8 cellular contexts compared by ENCODE assay signal in genomic region chr10:114173680-114174461, GRCh38. TPM values are rescaled to one million over a fixed set of nuclear protein-coding genes. Genes with fewer than 3 reads are reported as not detected.
DNase-seq lines count a peak whose midpoint lies in the region; ATAC-seq, FAIRE-seq and TF ChIP-seq lines count a peak whose summit lies in the region.

CCDC186 (minus strand) TSS chr10:114174203; CDS start chr10:114163268, 10,935 bp downstream.

- CTCF ChIA-PET in T-cell (lab: Charles Lee), result interaction anchor here in 1 of 2 donors (1.2 to 1.6 kb wide), 3 partner anchors 9 to 368 kb away, joined by 3 to 6 read pairs (median 3); no protein-coding TSS in a partner anchor

- H3K27me3 ChIP-seq in adrenal gland (no peaks in the 10 kb centered on the region), transverse colon (no peaks in the 10 kb centered on the region)

- H3K36me3 ChIP-seq in adrenal gland (replicated peaks in 1 of 2) (no peaks in the 10 kb centered on the region), transverse colon (no peaks in the 10 kb centered on the region)

- ATAC-seq in HG02763 (IDR thresholded peaks at IDR 0.05; ENCODE audit: unreplicated experiment) (peak; percentile 99), T-cell (replicated peaks in 1 of 4) (peak; percentile 97 to 99 (median 98))

- FAIRE-seq in GM12892 (lab: Jason Lieb, UNC), result peak; percentile 99

- H3K27ac ChIP-seq in adrenal gland (peak within 1 kb of the TSS; percentile 64 to 90 (median 88)), transverse colon (peak within 1 kb of the TSS; percentile 89 to 96 (median 95))

- H3K4me1 ChIP-seq in adrenal gland (replicated peaks in 1 of 2) (peaks cover 0 to 16% of the 10 kb centered on the region in 2 donors), transverse colon (peaks cover 0 to 39% (median 21%) of the 10 kb centered on the region in 4 donors)

- H3K27me3 Mint-ChIP-seq in T-cell, result no peaks in the 10 kb centered on the region

- in situ Hi-C loops in transverse colon (cut with MboI; ENCODE audit: low pct_ligation_motif_present in 1 of 4, low pct_unique_long_range_greater_than_20kb in 1 of 4, low sequenced_read_pairs in 3 of 4), result no loop called here

- peak within 1 kb of the TSS; percentile 53 to 88 (median 74) for H3K4me3 ChIP-seq in adrenal gland
- H3K4me3 ChIP-seq in transverse colon, result peak within 1 kb of the TSS; percentile 71 to 96 (median 86)

- DNase-seq in GM12892 (ENCODE audit: insufficient read length) (peak; percentile 87), NCI-H1417 (lab: John Stamatoyannopoulos, UW) (peak; percentile 91 to 94 (median 93)), T-cell (peak; percentile 92 to 99 (median 98)), adrenal gland (peak; percentile 95 to 99 (median 98)), cardiac septum (ENCODE audit: low spot score) (peak; percentile 98), pons (ENCODE audit: low spot score) (peak; percentile 86), transverse colon (peak; percentile 99)

- intact Hi-C loops in adrenal gland (cut with DNase I) (no loop called here), cardiac septum (cut with DNase I) (loop anchor here (5.0 kb wide), 1 partner anchor 98 kb away; no protein-coding TSS in a partner anchor), transverse colon (cut with DNase I; ENCODE audit: low total_unique reads) (no loop called here)

- H3K4me3 Mint-ChIP-seq in T-cell, result peak within 1 kb of the TSS; percentile 99

- peaks cover 33 to 48% (median 47%) of the 10 kb centered on the region in 3 donors for H3K4me1 Mint-ChIP-seq in T-cell

- TF ChIP-seq EP300 in transverse colon (IDR thresholded peaks at IDR 0.05; ENCODE audit: low read depth), result no peak

- TF ChIP-seq POLR2A in GM12892 (IDR thresholded peaks at IDR 0.05; ENCODE audit: low read depth, low read length) (peak; percentile 79; the same call in 1 of the 2 replicates), adrenal gland (IDR thresholded peaks at IDR 0.05) (peak; percentile 72 to 91), transverse colon (IDR thresholded peaks at IDR 0.05) (peak; percentile 87)

- WGBS in adrenal gland, 4 donors, result 0 to 1% (median 1%) methylated on average over 13 to 58 of the region's 58 CpGs
- WGBS in transverse colon (ENCODE audit: low coverage in 1 of 2), 2 donors, result 0% methylated on average over 38 of the region's 58 CpGs; no CpG with 5 or more reads in 1 of the 2 donors

- peaks cover 0 to under 1% (median 0%) of the 10 kb centered on the region in 3 donors for H3K9me3 Mint-ChIP-seq in T-cell

- TF ChIP-seq CTCF in adrenal gland (IDR thresholded peaks at IDR 0.05) (no peak), transverse colon (IDR thresholded peaks at IDR 0.05) (no peak)

- POLR2A ChIA-PET in T-cell (lab: Charles Lee), result interaction anchor here (0.5 to 0.8 kb wide), 7 partner anchors 8 to 1734 kb away, joined by 3 to 5 read pairs (median 4); no protein-coding TSS in a partner anchor

- H3K27ac Mint-ChIP-seq in T-cell, result peak within 1 kb of the TSS; percentile 90 to 96

- H3K9me3 ChIP-seq in adrenal gland (replicated peaks in 1 of 3) (no peaks in the 10 kb centered on the region), transverse colon (no peaks in the 10 kb centered on the region)

- peaks cover 10% of the 10 kb centered on the region for H3K36me3 Mint-ChIP-seq in T-cell

RNA-seq across cellular contexts. Expression of gene CCDC186, which starts in this region (rescaled TPM):
- 7.3 TPM for polyA plus RNA-seq in GM12892 (2012; ENCODE audit: missing spikeins)
- total RNA-seq in T-cell (10 to 100 TPM; 25.2 to 46.7 (median 27.0) TPM), adrenal gland (10 to 100 TPM in 6 of 8 donors, 1 to 10 TPM in 2; 6.4 to 20.1 (median 17.4) TPM), cardiac septum (19.5 TPM), transverse colon (100 to 1,000 TPM in 1 of 4 donors, 10 to 100 TPM in 3; 18.7 to 194 (median 47.5) TPM)
- 10 to 100 TPM in 1 of 3 donors, 1 to 10 TPM in 2; 1.9 to 16.4 (median 4.5) TPM for polyA plus RNA-seq in adrenal gland

Comparison
In these comparisons a context has a peak if more than half of its experiments do, and no peak if none do; other contexts are left out.
1. Peak in every context shown above with its lines: DNase-seq, ATAC-seq, H3K4me3 ChIP-seq and H3K27ac ChIP-seq.